ENCODE assay signal across 6 cellular contexts in the genomic region with DNA sequence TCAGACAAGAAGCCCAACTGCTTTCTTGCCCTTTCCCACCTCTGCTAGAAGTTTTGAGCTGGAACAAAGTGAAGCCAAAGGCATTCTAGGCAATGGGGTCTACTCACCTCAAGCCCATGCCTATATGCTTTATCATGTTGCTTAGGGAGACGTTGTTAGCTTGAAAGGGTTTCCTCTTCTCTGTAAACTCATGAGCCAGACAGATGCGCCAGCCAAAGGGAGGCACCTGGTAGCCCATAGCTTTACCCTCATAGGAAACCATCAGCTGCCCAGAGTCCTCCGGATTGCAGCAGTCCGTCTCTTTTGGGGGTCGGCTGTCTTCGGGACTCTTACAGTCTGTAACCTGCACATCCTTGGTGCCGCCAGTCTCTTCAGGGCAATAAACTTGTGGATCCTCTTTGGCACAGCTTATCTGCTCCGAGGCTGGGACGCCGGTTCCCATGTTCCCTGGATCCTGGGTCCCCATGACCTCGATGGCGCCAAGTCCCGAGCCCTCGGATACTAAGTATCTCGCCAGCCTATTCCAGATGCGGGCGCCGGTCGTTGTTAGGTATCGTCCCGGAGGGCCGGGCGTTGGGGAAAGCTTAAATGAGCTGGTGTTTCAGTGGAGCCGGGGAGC. TPM values are rescaled to one million over a fixed set of nuclear protein-coding genes. Genes with fewer than 3 reads are reported as not detected.
DNase-seq lines count a peak whose midpoint lies in the region; ATAC-seq, FAIRE-seq and TF ChIP-seq lines count a peak whose summit lies in the region.

No MANE protein-coding gene starts in this region.

- H3K79me2 ChIP-seq in K562 (ENCODE audit: control insufficient read depth, insufficient read depth, low read length): peaks cover 63% of the 10 kb centered on the region

- peaks cover 8 to 18% of the 10 kb centered on the region in 2 experiments; a peak in 4 of 5 replicates for H3K4me1 ChIP-seq in K562 (replicated peaks in 1 of 2; ENCODE audit: control insufficient read depth in 2 of 2, insufficient read depth in 2 of 2, low read length in 2 of 2)

- H3K9me1 ChIP-seq in K562 (ENCODE audit: control insufficient read depth, insufficient read depth, low read length): peaks cover 6% of the 10 kb centered on the region

- ATAC-seq in K562 (no peak), HG03469 (IDR thresholded peaks at IDR 0.05; ENCODE audit: unreplicated experiment) (no peak)
- ATAC-seq in natural killer cell treated with Interleukin-12 subunit alpha and Interleukin-12 subunit beta and Interleukin-15 and Interleukin-18, amount 100 ng/mL, for 72 hours: no peak

- no peak for TF ChIP-seq POLR2A in K562 (conservative IDR thresholded peaks at IDR 0.05)

- peak overlapping the region; percentile 79; the same call in 1 of the 2 replicates for H2AFZ ChIP-seq in K562 (ENCODE audit: low read depth, low read length)

- peaks cover 19% of the 10 kb centered on the region for H4K20me1 ChIP-seq in K562 (replicated peaks; ENCODE audit: control insufficient read depth, insufficient read depth, low read length)

- peak overlapping the region; percentile 65 to 92 for H3K27ac Mint-ChIP-seq in natural killer cell treated with Interleukin-12 subunit alpha and Interleukin-12 subunit beta and Interleukin-15 and Interleukin-18, amount 100 ng/mL, for 72 hours

- H3K9ac ChIP-seq in K562 (ENCODE audit: insufficient read depth in 1 of 2, low read depth in 2 of 2, low read length in 2 of 2): peak overlapping the region; percentile 86 to 91

- TF ChIP-seq CTCF in K562 (IDR thresholded peaks at IDR 0.05 in 2 of 3, conservative IDR thresholded peaks at IDR 0.05 in 1 of 3; ENCODE audit: insufficient read depth in 2 of 3, low read depth in 1 of 3, low read length in 3 of 3): no peak

- no peak for FAIRE-seq in K562 (lab: Jason Lieb, UNC)

- CTCF ChIA-PET in K562 (lab: Yijun Ruan, JAX; ENCODE audit: low intra/inter-chr PET ratio): no interaction called here

- no peaks in the 10 kb centered on the region for H3K9me3 ChIP-seq in K562 (replicated peaks; ENCODE audit: control insufficient read depth, insufficient read depth, low read depth, low read length)

- H3K4me3 Mint-ChIP-seq in natural killer cell treated with Interleukin-12 subunit alpha and Interleukin-12 subunit beta and Interleukin-15 and Interleukin-18, amount 100 ng/mL, for 72 hours: peak overlapping the region; percentile 95

- TF ChIP-seq RAD21 in K562 (CRISPR knock-in tag; conservative IDR thresholded peaks at IDR 0.05 in 1 of 2, IDR thresholded peaks at IDR 0.05 in 1 of 2): no peak

- 0% methylated on average over 18 of the region's 24 CpGs for WGBS in K562 (ENCODE audit: insufficient coverage, low coverage, missing lambda C conversion rate)

- peak overlapping the region; percentile 95 for H3K4me3 ChIP-seq in K562

- peaks cover 19% of the 10 kb centered on the region for H3K36me3 Mint-ChIP-seq in natural killer cell treated with Interleukin-12 subunit alpha and Interleukin-12 subunit beta and Interleukin-15 and Interleukin-18, amount 100 ng/mL, for 72 hours

- H3K4me2 ChIP-seq in K562 (ENCODE audit: insufficient read depth, low read length): peak overlapping the region; percentile 93

- intact Hi-C loops in K562 (cut with micrococcal nuclease): loop anchor here (2.0 kb wide), 1 partner anchor 16 kb away; a partner anchor contains a TSS

- peaks cover 55% of the 10 kb centered on the region for H3K36me3 ChIP-seq in K562 (ENCODE audit: control insufficient read depth, insufficient read depth, low read length)

- H3K9me3 Mint-ChIP-seq in natural killer cell treated with Interleukin-12 subunit alpha and Interleukin-12 subunit beta and Interleukin-15 and Interleukin-18, amount 100 ng/mL, for 72 hours: no peaks in the 10 kb centered on the region

- H3K27ac ChIP-seq in K562 (ENCODE audit: extremely low read depth, low read depth, low read length): peak overlapping the region; percentile 91

- no TSS peak for BruUV-seq in K562 (replicated peaks; lab: Mats Ljungman, UMichigan)

- H3K27me3 Mint-ChIP-seq in natural killer cell treated with Interleukin-12 subunit alpha and Interleukin-12 subunit beta and Interleukin-15 and Interleukin-18, amount 100 ng/mL, for 72 hours: no peaks in the 10 kb centered on the region

- peak; percentile 31 for DNase-seq in HT-29 (ENCODE audit: low spot score)
- DNase-seq in K562 (ENCODE audit: extremely low read depth in 1 of 4, low spot score in 3 of 4): no peak
- DNase-seq in natural killer cell treated with Interleukin-12 subunit alpha and Interleukin-12 subunit beta and Interleukin-15 and Interleukin-18, amount 100 ng/mL, for 72 hours (ENCODE audit: low spot score): no peak
- no peak for DNase-seq in NCI-H2081 (lab: John Stamatoyannopoulos, UW)
- DNase-seq in NCI-H1105 treated with DMSO at 0.1 percent for 48 hours (lab: John Stamatoyannopoulos, UW): no peak

- TF ChIP-seq EP300 in K562 (IDR thresholded peaks at IDR 0.05; ENCODE audit: low read length): no peak

- H3K27me3 ChIP-seq in K562 (ENCODE audit: control insufficient read depth in 2 of 2, insufficient read depth in 2 of 2, low read length in 2 of 2): no peaks in the 10 kb centered on the region

- POLR2A ChIA-PET in K562 (lab: Yijun Ruan, JAX): interaction anchor here (0.7 to 3.9 kb wide), 9 partner anchors 8 to 87 kb away, joined by 3 to 17 read pairs (median 3); a partner anchor contains a TSS

- in situ Hi-C loops in K562 (cut with MboI): no loop called here

- peaks cover 35 to 51% of the 10 kb centered on the region in 2 donors for H3K4me1 Mint-ChIP-seq in natural killer cell treated with Interleukin-12 subunit alpha and Interleukin-12 subunit beta and Interleukin-15 and Interleukin-18, amount 100 ng/mL, for 72 hours (ENCODE audit: low read depth in 2 of 2)

RNA-seq across cellular contexts. Expression of a gene that starts 0.7 kb away (rescaled TPM):
- 74.6 and 84.9 TPM in 2 replicates for total RNA-seq in HT-29 (2014; rRNA removed; shearing (Covaris generic))
- total RNA-seq in K562 (2011; cell fraction: chromatin; rRNA removed; ENCODE audit: low replicate concordance): 274 and 418 TPM in 2 replicates
- total RNA-seq in K562 (2011; cell fraction: nucleolus; rRNA removed): 163 and 173 TPM in 2 replicates
- 160 and 174 TPM in 2 replicates for total RNA-seq in K562 (2011; cell fraction: nucleoplasm; rRNA removed)
- total RNA-seq in K562 (2014; rRNA removed): 28.5 and 32.6 TPM in 2 replicates
- 27.2 and 29.3 TPM in 2 replicates for total RNA-seq in K562 (2014; rRNA removed; fragmentation: Illumina TruSeq; extraction: Trizol)
- 32.1 and 32.7 TPM in 2 replicates for total RNA-seq in K562 (2015; rRNA removed; fragmentation: Illumina TruSeq; extraction: Trizol)
- total RNA-seq in K562 (2021): 39.4 and 45.0 TPM in 2 replicates
- 42.2 and 58.0 TPM in 2 replicates for polyA plus RNA-seq in K562 (2011; rRNA removed)
- polyA plus RNA-seq in K562 (2011; cell fraction: cytosol; rRNA removed): 37.5 and 42.3 TPM in 2 replicates
- 311 and 346 TPM in 2 replicates for polyA plus RNA-seq in K562 (2011; cell fraction: nucleus; rRNA removed)
- 41.0 and 65.6 TPM in 2 replicates for polyA plus RNA-seq in K562 (2012)
- 38.4 and 40.3 TPM in 2 replicates for polyA plus RNA-seq in K562 (2014; fragmentation: Illumina TruSeq; extraction: Trizol)
- 10 to 100 TPM; 14.1 to 24.3 TPM for polyA plus RNA-seq in K562 (2014; fragmentation: Nextera tagmentation; extraction: Ambion mirVana)
- 60.4 and 63.2 TPM in 2 replicates for polyA plus RNA-seq in K562 (2014; rRNA removed)
- 47.8 and 48.8 TPM in 2 replicates for polyA minus RNA-seq in K562 (2011; rRNA and poly(A)+ RNA removed)
- 12.4 and 17.6 TPM in 2 replicates for polyA minus RNA-seq in K562 (2011; cell fraction: cytosol; rRNA and poly(A)+ RNA removed)
- polyA minus RNA-seq in K562 (2011; cell fraction: nucleus; rRNA and poly(A)+ RNA removed): 56.4 and 96.6 TPM in 2 replicates
- 10 to 100 TPM; 68.4 to 81.4 TPM for total RNA-seq in natural killer cell treated with Interleukin-12 subunit alpha and Interleukin-12 subunit beta and Interleukin-15 and Interleukin-18, amount 100 ng/mL, for 72 hours

RNA-seq across cellular contexts. Expression of a gene that starts 0.7 kb away (rescaled TPM):
- 18.9 and 20.6 TPM in 2 replicates for total RNA-seq in HT-29 (2014; rRNA removed; shearing (Covaris generic))
- total RNA-seq in K562 (2011; cell fraction: chromatin; rRNA removed; ENCODE audit: low replicate concordance): 17.9 and 29.7 TPM in 2 replicates
- 15.4 and 17.2 TPM in 2 replicates for total RNA-seq in K562 (2011; cell fraction: nucleolus; rRNA removed)
- 21.6 and 28.2 TPM in 2 replicates for total RNA-seq in K562 (2011; cell fraction: nucleoplasm; rRNA removed)
- total RNA-seq in K562 (2014; rRNA removed): 6.5 and 7.5 TPM in 2 replicates
- total RNA-seq in K562 (2014; rRNA removed; fragmentation: Illumina TruSeq; extraction: Trizol): 6.5 and 7.0 TPM in 2 replicates
- total RNA-seq in K562 (2015; rRNA removed; fragmentation: Illumina TruSeq; extraction: Trizol): 6.5 and 6.7 TPM in 2 replicates
- 12.3 and 13.8 TPM in 2 replicates for total RNA-seq in K562 (2021)
- polyA plus RNA-seq in K562 (2011; rRNA removed): 10.1 and 11.0 TPM in 2 replicates
- 9.1 and 9.6 TPM in 2 replicates for polyA plus RNA-seq in K562 (2011; cell fraction: cytosol; rRNA removed)
- polyA plus RNA-seq in K562 (2011; cell fraction: nucleus; rRNA removed): 21.5 and 24.4 TPM in 2 replicates
- 8.2 and 8.9 TPM in 2 replicates for polyA plus RNA-seq in K562 (2012)
- 9.8 and 10.7 TPM in 2 replicates for polyA plus RNA-seq in K562 (2014; fragmentation: Illumina TruSeq; extraction: Trizol)
- polyA plus RNA-seq in K562 (2014; fragmentation: Nextera tagmentation; extraction: Ambion mirVana): under 1 TPM; 0.42 to 0.95 TPM
- polyA plus RNA-seq in K562 (2014; rRNA removed): 6.9 and 7.9 TPM in 2 replicates
- 10.7 and 13.3 TPM in 2 replicates for polyA minus RNA-seq in K562 (2011; rRNA and poly(A)+ RNA removed)
- 4.7 and 7.2 TPM in 2 replicates for polyA minus RNA-seq in K562 (2011; cell fraction: cytosol; rRNA and poly(A)+ RNA removed)
- 11.0 and 16.7 TPM in 2 replicates for polyA minus RNA-seq in K562 (2011; cell fraction: nucleus; rRNA and poly(A)+ RNA removed)
- total RNA-seq in natural killer cell treated with Interleukin-12 subunit alpha and Interleukin-12 subunit beta and Interleukin-15 and Interleukin-18, amount 100 ng/mL, for 72 hours: 10 to 100 TPM; 17.9 to 19.6 TPM

RNA-seq across cellular contexts. Expression of a gene that starts 5.7 kb away (rescaled TPM):
- 0.28 TPM in 1 of 2 replicates, not detected in the other for total RNA-seq in HT-29 (2014; rRNA removed; shearing (Covaris generic))
- not detected in 2 replicates for total RNA-seq in K562 (2011; cell fraction: chromatin; rRNA removed; ENCODE audit: low replicate concordance)
- not detected in 2 replicates for total RNA-seq in K562 (2011; cell fraction: nucleolus; rRNA removed)
- total RNA-seq in K562 (2011; cell fraction: nucleoplasm; rRNA removed): not detected in 2 replicates
- not detected in 2 replicates for total RNA-seq in K562 (2014; rRNA removed)
- total RNA-seq in K562 (2014; rRNA removed; fragmentation: Illumina TruSeq; extraction: Trizol): not detected in 2 replicates
- not detected in 2 replicates for total RNA-seq in K562 (2015; rRNA removed; fragmentation: Illumina TruSeq; extraction: Trizol)
- total RNA-seq in K562 (2021): 0.60 and 0.87 TPM in 2 replicates
- polyA plus RNA-seq in K562 (2011; rRNA removed): not detected in 2 replicates
- 0.42 TPM in 1 of 2 replicates, not detected in the other for polyA plus RNA-seq in K562 (2011; cell fraction: cytosol; rRNA removed)
- polyA plus RNA-seq in K562 (2011; cell fraction: nucleus; rRNA removed): not detected in 2 replicates
- polyA plus RNA-seq in K562 (2012): not detected in 2 replicates
- not detected in 2 replicates for polyA plus RNA-seq in K562 (2014; fragmentation: Illumina TruSeq; extraction: Trizol)
- not detected for polyA plus RNA-seq in K562 (2014; fragmentation: Nextera tagmentation; extraction: Ambion mirVana)
- not detected in 2 replicates for polyA plus RNA-seq in K562 (2014; rRNA removed)
- not detected in 2 replicates for polyA minus RNA-seq in K562 (2011; rRNA and poly(A)+ RNA removed)
- polyA minus RNA-seq in K562 (2011; cell fraction: cytosol; rRNA and poly(A)+ RNA removed): not detected in 2 replicates
- not detected in 2 replicates for polyA minus RNA-seq in K562 (2011; cell fraction: nucleus; rRNA and poly(A)+ RNA removed)
- not detected for total RNA-seq in natural killer cell treated with Interleukin-12 subunit alpha and Interleukin-12 subunit beta and Interleukin-15 and Interleukin-18, amount 100 ng/mL, for 72 hours

RNA-seq across cellular contexts. Expression of a gene that starts 15.9 kb away (rescaled TPM):
- total RNA-seq in HT-29 (2014; rRNA removed; shearing (Covaris generic)): 42.4 and 44.5 TPM in 2 replicates
- 13.6 and 27.1 TPM in 2 replicates for total RNA-seq in K562 (2011; cell fraction: chromatin; rRNA removed; ENCODE audit: low replicate concordance)
- total RNA-seq in K562 (2011; cell fraction: nucleolus; rRNA removed): 20.3 and 23.0 TPM in 2 replicates
- 14.0 and 18.6 TPM in 2 replicates for total RNA-seq in K562 (2011; cell fraction: nucleoplasm; rRNA removed)
- 18.3 and 19.3 TPM in 2 replicates for total RNA-seq in K562 (2014; rRNA removed)
- total RNA-seq in K562 (2014; rRNA removed; fragmentation: Illumina TruSeq; extraction: Trizol): 10.6 and 10.8 TPM in 2 replicates
- 13.1 and 14.9 TPM in 2 replicates for total RNA-seq in K562 (2015; rRNA removed; fragmentation: Illumina TruSeq; extraction: Trizol)
- total RNA-seq in K562 (2021): 16.5 and 17.0 TPM in 2 replicates
- 8.1 and 9.4 TPM in 2 replicates for polyA plus RNA-seq in K562 (2011; rRNA removed)
- polyA plus RNA-seq in K562 (2011; cell fraction: cytosol; rRNA removed): 7.9 and 14.4 TPM in 2 replicates
- polyA plus RNA-seq in K562 (2011; cell fraction: nucleus; rRNA removed): 16.5 and 20.0 TPM in 2 replicates
- polyA plus RNA-seq in K562 (2012): 14.9 and 23.7 TPM in 2 replicates
- 17.1 and 18.3 TPM in 2 replicates for polyA plus RNA-seq in K562 (2014; fragmentation: Illumina TruSeq; extraction: Trizol)
- polyA plus RNA-seq in K562 (2014; fragmentation: Nextera tagmentation; extraction: Ambion mirVana): 1 to 10 TPM; 5.7 to 9.4 TPM
- 15.3 TPM in 2 replicates for polyA plus RNA-seq in K562 (2014; rRNA removed)
- polyA minus RNA-seq in K562 (2011; rRNA and poly(A)+ RNA removed): 4.0 and 4.5 TPM in 2 replicates
- polyA minus RNA-seq in K562 (2011; cell fraction: cytosol; rRNA and poly(A)+ RNA removed): 4.2 and 4.7 TPM in 2 replicates
- 7.4 and 7.9 TPM in 2 replicates for polyA minus RNA-seq in K562 (2011; cell fraction: nucleus; rRNA and poly(A)+ RNA removed)
- total RNA-seq in natural killer cell treated with Interleukin-12 subunit alpha and Interleukin-12 subunit beta and Interleukin-15 and Interleukin-18, amount 100 ng/mL, for 72 hours: 10 to 100 TPM; 29.4 to 35.7 TPM

RNA-seq across cellular contexts. Expression of a gene that starts 16.4 kb away (rescaled TPM):
- 99.5 and 100.0 TPM in 2 replicates for total RNA-seq in HT-29 (2014; rRNA removed; shearing (Covaris generic))
- total RNA-seq in K562 (2011; cell fraction: chromatin; rRNA removed; ENCODE audit: low replicate concordance): 276 and 411 TPM in 2 replicates
- 190 and 200 TPM in 2 replicates for total RNA-seq in K562 (2011; cell fraction: nucleolus; rRNA removed)
- 167 and 186 TPM in 2 replicates for total RNA-seq in K562 (2011; cell fraction: nucleoplasm; rRNA removed)
- total RNA-seq in K562 (2014; rRNA removed) (94.3 and 121 TPM in 2 replicates), K562 (2014; rRNA removed; fragmentation: Illumina TruSeq; extraction: Trizol) (40.9 and 44.0 TPM in 2 replicates), K562 (2015; rRNA removed; fragmentation: Illumina TruSeq; extraction: Trizol) (49.4 and 50.7 TPM in 2 replicates), K562 (2021) (201 and 240 TPM in 2 replicates)
- polyA plus RNA-seq in K562 (2011; rRNA removed) (54.8 and 98.5 TPM in 2 replicates), K562 (2014; fragmentation: Illumina TruSeq; extraction: Trizol) (75.1 and 98.7 TPM in 2 replicates), K562 (2014; fragmentation: Nextera tagmentation; extraction: Ambion mirVana) (10 to 100 TPM in 1 of 2 experiments, 1 to 10 TPM in 1; 3.6 to 10.2 TPM), K562 (2014; rRNA removed) (49.2 and 72.0 TPM in 2 replicates)
- 49.0 and 84.8 TPM in 2 replicates for polyA plus RNA-seq in K562 (2011; cell fraction: cytosol; rRNA removed)
- polyA plus RNA-seq in K562 (2011; cell fraction: nucleus; rRNA removed): 81.3 and 128 TPM in 2 replicates
- polyA plus RNA-seq in K562 (2012): 116 and 190 TPM in 2 replicates
- 190 and 196 TPM in 2 replicates for polyA minus RNA-seq in K562 (2011; rRNA and poly(A)+ RNA removed)
- 278 and 355 TPM in 2 replicates for polyA minus RNA-seq in K562 (2011; cell fraction: cytosol; rRNA and poly(A)+ RNA removed)
- polyA minus RNA-seq in K562 (2011; cell fraction: nucleus; rRNA and poly(A)+ RNA removed): 62.3 and 63.3 TPM in 2 replicates
- 100 to 1,000 TPM; 490 to 539 TPM for total RNA-seq in natural killer cell treated with Interleukin-12 subunit alpha and Interleukin-12 subunit beta and Interleukin-15 and Interleukin-18, amount 100 ng/mL, for 72 hours
